Comparison of ENCODE assay signal across 11 cellular contexts in genomic region chr7:116510795-116511194, GRCh38. TPM values are rescaled to one million over a fixed set of nuclear protein-coding genes. Genes with fewer than 3 reads are reported as not detected.
DNase-seq lines count a peak whose midpoint lies in the region; ATAC-seq and TF ChIP-seq lines count a peak whose summit lies in the region.
"Had no signal": no experiment of that assay in that cellular context is flagged by ENCODE, and none has a peak within 500 bp of the region (broad histone marks: within the 10 kb centered on the region; RNA-seq: fewer than 3 reads in every experiment).

No MANE protein-coding gene starts in this region.

- H3K4me1 ChIP-seq in ascending aorta, result peaks cover 0 to 14% of the 10 kb centered on the region in 2 donors
- H3K4me1 ChIP-seq in right lobe of liver, result peaks cover 0 to 7% (median 0%) of the 10 kb centered on the region in 4 donors
- H3K4me1 ChIP-seq in stomach, result peaks cover 0 to 43% (median 16%) of the 10 kb centered on the region in 4 donors
- H3K4me1 ChIP-seq in prostate gland (replicated peaks), result no peaks in the 10 kb centered on the region

- peaks cover 4% of the 10 kb centered on the region; the same call in 1 of the 2 replicates for H3K27me3 Mint-ChIP-seq in HFFc6 (ENCODE audit: insufficient read depth)

- intact Hi-C loops in ascending aorta (cut with DNase I) (no loop called here), right lobe of liver (cut with DNase I) (no loop called here), stomach (cut with DNase I; ENCODE audit: low total_unique reads) (no loop called here), posterior vena cava (cut with DNase I) (no loop called here), prostate gland (cut with DNase I) (loop anchor here (5.0 kb wide), 1 partner anchor 238 kb away; no protein-coding TSS in a partner anchor)

- H3K36me3 Mint-ChIP-seq in HFFc6 (ENCODE audit: low read depth), result peaks cover 24% of the 10 kb centered on the region

- peak overlapping the region; percentile 43 for H3K4me3 Mint-ChIP-seq in HFFc6
- H3K4me3 Mint-ChIP-seq: nephron progenitor cell had no signal

- H3K27me3 ChIP-seq in ascending aorta (no peaks in the 10 kb centered on the region), right lobe of liver (no peaks in the 10 kb centered on the region), stomach (no peaks in the 10 kb centered on the region), prostate gland (replicated peaks; ENCODE audit: insufficient read depth) (no peaks in the 10 kb centered on the region)

- H3K4me3 ChIP-seq in ascending aorta (peak overlapping the region in 1 of 2 donors; percentile 61), right lobe of liver (no peak overlapping the region), stomach (no peak overlapping the region), prostate gland (no peak overlapping the region)

- TF ChIP-seq CTCF in HFFc6 (IDR thresholded peaks at IDR 0.05), result no peak
- TF ChIP-seq CTCF in ascending aorta (IDR thresholded peaks at IDR 0.05), result no peak
- TF ChIP-seq CTCF in right lobe of liver (IDR thresholded peaks at IDR 0.05), result no peak
- TF ChIP-seq CTCF in stomach (IDR thresholded peaks at IDR 0.05), result no peak
- TF ChIP-seq CTCF in prostate gland (IDR thresholded peaks at IDR 0.05), result no peak

- no peak for TF ChIP-seq POLR2A in right lobe of liver (IDR thresholded peaks at IDR 0.05)
- TF ChIP-seq POLR2A in stomach (IDR thresholded peaks at IDR 0.05), result no peak
- TF ChIP-seq POLR2A in prostate gland (IDR thresholded peaks at IDR 0.05), result no peak

- H3K36me3 ChIP-seq in ascending aorta (peaks cover 7 to 24% of the 10 kb centered on the region in 2 donors), right lobe of liver (peaks cover 0 to 4% (median 0%) of the 10 kb centered on the region in 4 donors), stomach (peaks cover 0 to 11% (median 1%) of the 10 kb centered on the region in 4 donors), prostate gland (no peaks in the 10 kb centered on the region)

- H3K9me3 Mint-ChIP-seq in HFFc6, result no peaks in the 10 kb centered on the region
- H3K9me3 Mint-ChIP-seq: activated CD4-positive, alpha-beta T cell treated with anti-CD3 and anti-CD28 coated beads, Interleukin-2, amount 10 ng/mL, durations not matched to agents 24 days and 14 days; nephron progenitor cell had no signal

- H3K27ac ChIP-seq in ascending aorta (peak overlapping the region; percentile 73 to 78), right lobe of liver (peak overlapping the region in 2 of 3 donors; percentile 88 to 95), stomach (peak overlapping the region in 4 of 5 donors; percentile 53 to 78 (median 71)), prostate gland (peak overlapping the region in 1 of 2 donors; percentile 48)

- no peak for ATAC-seq in right lobe of liver

- H3K9me3 ChIP-seq in ascending aorta, result no peaks in the 10 kb centered on the region
- no peaks in the 10 kb centered on the region for H3K9me3 ChIP-seq in right lobe of liver
- H3K9me3 ChIP-seq in stomach, result no peaks in the 10 kb centered on the region
- no peaks in the 10 kb centered on the region for H3K9me3 ChIP-seq in prostate gland

- H3K27ac Mint-ChIP-seq in HFFc6, result peak overlapping the region; percentile 85
- H3K27ac Mint-ChIP-seq: activated CD4-positive, alpha-beta T cell treated with anti-CD3 and anti-CD28 coated beads, Interleukin-2, amount 10 ng/mL, durations not matched to agents 24 days and 14 days; nephron progenitor cell had no signal

- peaks cover 71% of the 10 kb centered on the region for H3K4me1 Mint-ChIP-seq in HFFc6 (ENCODE audit: low read depth)
- H3K4me1 Mint-ChIP-seq: nephron progenitor cell had no signal

- DNase-seq in HFFc6 (no peak), ascending aorta (ENCODE audit: low spot score in 2 of 2) (no peak), right lobe of liver (no peak), stomach (no peak), posterior vena cava (ENCODE audit: low spot score) (no peak), prostate gland (ENCODE audit: low spot score) (no peak), NCI-H1694 (lab: John Stamatoyannopoulos, UW) (no peak)
- DNase-seq: activated CD4-positive, alpha-beta T cell treated with anti-CD3 and anti-CD28 coated beads, Interleukin-2, amount 10 ng/mL, durations not matched to agents 24 days and 14 days; activated T-cell treated with anti-CD3 and anti-CD28 coated beads, Interleukin-2, amount 50 U/mL, for 1 hour; cerebellar nuclear complex; nephron progenitor cell had no signal

- no peak for TF ChIP-seq EP300 in stomach (IDR thresholded peaks at IDR 0.05)

RNA-seq across cellular contexts. Expression of gene CAV2, which starts 11.3 kb away (rescaled TPM):
- 100 to 1,000 TPM; 157 to 229 (median 186) TPM for total RNA-seq in HFFc6 (2021; fragmentation: NEBNext Ultra II Directional; extraction: Animal tissue kit (Norgen Biotek cat#: 25700))
- total RNA-seq in ascending aorta (92.6 TPM), right lobe of liver (10 to 100 TPM; 12.5 to 51.0 (median 36.0) TPM), stomach (10 to 100 TPM; 26.3 to 90.1 (median 32.7) TPM), posterior vena cava (100 to 1,000 TPM in 1 of 2 donors, 10 to 100 TPM in 1; 81.9 to 102 TPM), prostate gland (10 to 100 TPM; 23.2 to 49.6 TPM)
- polyA plus RNA-seq in stomach, result 10 to 100 TPM; 15.7 to 21.9 (median 18.0) TPM
- total RNA-seq: activated CD4-positive, alpha-beta T cell treated with anti-CD3 and anti-CD28 coated beads, Interleukin-2, amount 10 ng/mL, durations not matched to agents 24 days and 14 days had no signal

RNA-seq across cellular contexts. Expression of gene CAV1, which starts 14.0 kb away (rescaled TPM):
- total RNA-seq in HFFc6 (2021; fragmentation: NEBNext Ultra II Directional; extraction: Animal tissue kit (Norgen Biotek cat#: 25700)), result 1,000 to 10,000 TPM in 5 of 6 experiments, 100 to 1,000 TPM in 1; 938 to 1,171 (median 1,076) TPM
- total RNA-seq in ascending aorta (156 TPM), right lobe of liver (10 to 100 TPM in 2 of 6 experiments, 1 to 10 TPM in 4; 3.8 to 19.8 (median 9.0) TPM), stomach (100 to 1,000 TPM in 4 of 5 donors, 10 to 100 TPM in 1; 49.2 to 719 (median 267) TPM), posterior vena cava (100 to 1,000 TPM; 226 to 291 TPM), prostate gland (100 to 1,000 TPM in 1 of 2 donors, 10 to 100 TPM in 1; 54.0 to 114 TPM)
- polyA plus RNA-seq in stomach, result 10 to 100 TPM; 18.5 to 73.2 (median 33.5) TPM
